In the genomic region with DNA sequence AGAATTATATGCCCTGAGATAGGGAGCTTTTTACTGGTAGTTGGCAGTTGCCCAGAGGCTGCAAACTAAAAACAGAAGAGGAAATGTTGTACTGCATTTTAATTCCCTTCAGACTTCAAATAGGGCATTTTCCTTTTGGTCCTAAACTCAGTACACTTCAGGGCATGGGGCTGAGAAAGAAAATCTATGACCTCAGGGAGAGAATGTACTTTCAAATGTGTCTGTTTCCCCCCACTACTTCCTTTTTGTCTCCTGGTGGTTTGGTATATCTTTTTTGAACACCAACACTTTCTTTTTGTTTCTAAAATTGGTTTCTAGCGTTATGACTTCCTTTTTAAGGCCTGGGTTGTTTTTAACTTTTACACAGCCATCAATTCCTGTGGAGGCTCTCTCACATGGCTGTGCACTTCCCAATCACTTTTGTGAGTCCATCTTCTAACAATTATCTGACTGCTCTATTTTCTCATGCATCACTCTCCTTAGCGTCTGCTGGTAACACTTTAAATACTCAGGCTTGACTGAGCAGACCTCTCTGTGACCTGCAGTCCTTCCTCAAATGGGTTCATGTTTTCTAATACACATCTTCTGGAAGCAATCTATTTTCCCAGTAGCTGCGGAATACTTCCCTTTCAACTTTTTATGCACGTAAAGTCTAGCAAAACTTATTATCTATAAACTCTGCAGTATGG, we compare ENCODE assay signal across 10 cellular contexts.
DNase-seq lines count a peak whose midpoint lies in the region; ATAC-seq and TF ChIP-seq lines count a peak whose summit lies in the region.
"Had no signal": no experiment of that assay in that cellular context is flagged by ENCODE, and none has a peak within 500 bp of the region (broad histone marks: within the 10 kb centered on the region; RNA-seq: fewer than 3 reads in every experiment).

No MANE protein-coding gene starts in this region.

- peaks cover 4% of the 10 kb centered on the region for H3K4me1 Mint-ChIP-seq in activated CD4-positive, alpha-beta T cell treated with anti-CD3 and anti-CD28 coated beads, Interleukin-2, amount 10 ng/mL, durations not matched to agents 24 days and 14 days
- H3K4me1 Mint-ChIP-seq: GM23338 had no signal

- DNase-seq in Ammon's horn (ENCODE audit: low spot score), result peak; percentile 68
- peak; percentile 6 for DNase-seq in UCSD-AML1 (lab: John Stamatoyannopoulos, UW; ENCODE audit: unreplicated experiment)
- no peak for DNase-seq in NCI-H345 treated with DMSO at 0.1 percent for 48 hours (lab: John Stamatoyannopoulos, UW; ENCODE audit: unreplicated experiment)
- DNase-seq in activated CD4-positive, alpha-beta T cell treated with anti-CD3 and anti-CD28 coated beads, Interleukin-2, amount 10 ng/mL, durations not matched to agents 24 days and 14 days, result no peak
- DNase-seq in SJCRH30, result no peak
- no peak for DNase-seq in adrenal gland
- DNase-seq: stimulated activated CD8-positive, alpha-beta memory T cell treated with anti-CD3 and anti-CD28 coated beads, Interleukin-4, amount 100 ng/mL, for 48 hours had no signal

- H3K27ac ChIP-seq in SJCRH30 (no peak overlapping the region), adrenal gland (no peak overlapping the region)

- H3K4me1 ChIP-seq in SJCRH30 (peaks cover 2% of the 10 kb centered on the region), adrenal gland (replicated peaks in 1 of 2) (no peaks in the 10 kb centered on the region)

- TF ChIP-seq CTCF in adrenal gland (IDR thresholded peaks at IDR 0.05), result no peak

- H3K4me3 Mint-ChIP-seq in activated CD4-positive, alpha-beta T cell treated with anti-CD3 and anti-CD28 coated beads, Interleukin-2, amount 10 ng/mL, durations not matched to agents 24 days and 14 days, result no peak overlapping the region
- H3K4me3 Mint-ChIP-seq: GM23338 had no signal

- no peaks in the 10 kb centered on the region for H3K9me3 Mint-ChIP-seq in activated CD4-positive, alpha-beta T cell treated with anti-CD3 and anti-CD28 coated beads, Interleukin-2, amount 10 ng/mL, durations not matched to agents 24 days and 14 days
- H3K9me3 Mint-ChIP-seq: GM23338 had no signal

- TF ChIP-seq POLR2A in adrenal gland (IDR thresholded peaks at IDR 0.05), result no peak

- H3K27ac Mint-ChIP-seq in activated CD4-positive, alpha-beta T cell treated with anti-CD3 and anti-CD28 coated beads, Interleukin-2, amount 10 ng/mL, durations not matched to agents 24 days and 14 days, result no peak overlapping the region
- H3K27ac Mint-ChIP-seq: GM23338 had no signal

- intact Hi-C loops in activated CD4-positive, alpha-beta T cell treated with anti-CD3 and anti-CD28 coated beads, Interleukin-2, amount 10 ng/mL, durations not matched to agents 24 days and 14 days (cut with micrococcal nuclease), result no loop called here
- intact Hi-C loops in adrenal gland (cut with DNase I), result no loop called here

- no peaks in the 10 kb centered on the region for H3K27me3 Mint-ChIP-seq in activated CD4-positive, alpha-beta T cell treated with anti-CD3 and anti-CD28 coated beads, Interleukin-2, amount 10 ng/mL, durations not matched to agents 24 days and 14 days

- ATAC-seq in GM19468 (IDR thresholded peaks at IDR 0.05; ENCODE audit: extremely low read depth, unreplicated experiment), result peak; percentile 49
- ATAC-seq in HG03159 (IDR thresholded peaks at IDR 0.05; ENCODE audit: unreplicated experiment), result peak; percentile 86
- ATAC-seq: GM23338 had no signal

- no peaks in the 10 kb centered on the region for H3K36me3 Mint-ChIP-seq in activated CD4-positive, alpha-beta T cell treated with anti-CD3 and anti-CD28 coated beads, Interleukin-2, amount 10 ng/mL, durations not matched to agents 24 days and 14 days (ENCODE audit: low read depth)

- no peaks in the 10 kb centered on the region for H3K27me3 ChIP-seq in SJCRH30
- H3K27me3 ChIP-seq in adrenal gland, result no peaks in the 10 kb centered on the region

- H3K9me3 ChIP-seq in SJCRH30 (replicated peaks) (no peaks in the 10 kb centered on the region), adrenal gland (replicated peaks in 1 of 3) (no peaks in the 10 kb centered on the region)

- H3K36me3 ChIP-seq in SJCRH30 (no peaks in the 10 kb centered on the region), adrenal gland (replicated peaks in 1 of 2) (no peaks in the 10 kb centered on the region)

- H3K4me3 ChIP-seq in SJCRH30 (no peak overlapping the region), adrenal gland (no peak overlapping the region)
- H3K4me3 ChIP-seq: GM23338 had no signal

- 50 to 58% (median 54%) methylated on average over 4 of the region's 4 CpGs for WGBS in adrenal gland, 4 donors

Comparison
In these comparisons a context has a peak if more than half of its experiments do, and no peak if none do; other contexts are left out.
1. DNase-seq: peak in Ammon's horn (single experiment) and UCSD-AML1 (single experiment); none in NCI-H345 treated with DMSO at 0.1 percent for 48 hours (single experiment), activated CD4-positive, alpha-beta T cell treated with anti-CD3 and anti-CD28 coated beads, Interleukin-2, amount 10 ng/mL, durations not matched to agents 24 days and 14 days (single experiment), SJCRH30 (0 of 2) and adrenal gland (0 of 7).